8 cellular contexts compared by ENCODE assay signal in genomic region chr4:76430519-76431388, GRCh38. TPM values are rescaled to one million over a fixed set of nuclear protein-coding genes. Genes with fewer than 3 reads are reported as not detected.
DNase-seq lines count a peak whose midpoint lies in the region; ATAC-seq and TF ChIP-seq lines count a peak whose summit lies in the region.

No MANE protein-coding gene starts in this region.

- H3K79me2 ChIP-seq in DND-41 (ENCODE audit: insufficient read depth, low read length) (no peaks in the 10 kb centered on the region), parathyroid adenoma (no peaks in the 10 kb centered on the region)

- H3K4me1 ChIP-seq in DND-41 (ENCODE audit: insufficient read depth, low read length) = no peaks in the 10 kb centered on the region
- no peaks in the 10 kb centered on the region for H3K4me1 ChIP-seq in parathyroid adenoma

- H3K27me3 ChIP-seq in DND-41 (ENCODE audit: insufficient read depth, low read length, poor library complexity) = peaks cover under 1% of the 10 kb centered on the region
- H3K27me3 ChIP-seq in parathyroid adenoma (ENCODE audit: control insufficient read depth, insufficient read depth, low read length) = no peaks in the 10 kb centered on the region

- peak; percentile 64 for TF ChIP-seq CTCF in DND-41 (IDR thresholded peaks at IDR 0.05; ENCODE audit: borderline replicate concordance, extremely low read depth, low read length, poor library complexity, severe bottlenecking)
- TF ChIP-seq CTCF in epithelial cell of esophagus (IDR thresholded peaks at IDR 0.05; ENCODE audit: insufficient read depth, low read depth, low read length, missing control alignments) = peak; percentile 61
- peak; percentile 42 for TF ChIP-seq CTCF in parathyroid adenoma (IDR thresholded peaks at IDR 0.05)

- H3K27ac ChIP-seq in DND-41 (ENCODE audit: low read length) (no peak overlapping the region), parathyroid adenoma (no peak overlapping the region)

- no peaks in the 10 kb centered on the region for H3K36me3 ChIP-seq in DND-41 (ENCODE audit: insufficient read depth, low read length)
- H3K36me3 ChIP-seq in parathyroid adenoma (ENCODE audit: control insufficient read depth, insufficient read depth, low read length) = no peaks in the 10 kb centered on the region

- H4K20me1 ChIP-seq in DND-41 (ENCODE audit: insufficient read depth, low read length) = no peaks in the 10 kb centered on the region

- DNase-seq in DND-41 (peak; percentile 5), HuH-7 (ENCODE audit: low spot score) (peak; percentile 44), RPMI7951 (ENCODE audit: low read depth) (peak; percentile 57), epithelial cell of esophagus (ENCODE audit: low read depth) (peak; percentile 60)

- no peak overlapping the region for H2AFZ ChIP-seq in DND-41 (ENCODE audit: low read depth, low read length)
- no peak overlapping the region for H2AFZ ChIP-seq in parathyroid adenoma

- ATAC-seq in DND-41 (ENCODE audit: insufficient read depth, low read depth) = no peak
- ATAC-seq in esophagus mucosa = no peak
- no peak for ATAC-seq in GM21576 (IDR thresholded peaks at IDR 0.05; ENCODE audit: unreplicated experiment)
- no peak for ATAC-seq in HG03175 (IDR thresholded peaks at IDR 0.05; ENCODE audit: unreplicated experiment)

- H3K4me2 ChIP-seq in DND-41 (ENCODE audit: insufficient read depth, low read length) (no peak overlapping the region), parathyroid adenoma (ENCODE audit: low read length) (no peak overlapping the region)

- H3K4me3 ChIP-seq in DND-41 (ENCODE audit: low read depth in 1 of 2, low read length in 2 of 2) = no peak overlapping the region
- H3K4me3 ChIP-seq in epithelial cell of esophagus (ENCODE audit: low read length) = no peak overlapping the region
- no peak overlapping the region for H3K4me3 ChIP-seq in parathyroid adenoma (ENCODE audit: low read depth, low read length)

- H3K9ac ChIP-seq in DND-41 (ENCODE audit: low read depth, low read length) = no peak overlapping the region
- no peak overlapping the region for H3K9ac ChIP-seq in parathyroid adenoma

- H3K9me3 ChIP-seq in DND-41 (ENCODE audit: insufficient read depth, low read length, severe bottlenecking) (no peaks in the 10 kb centered on the region), parathyroid adenoma (ENCODE audit: control insufficient read depth, low read length) (no peaks in the 10 kb centered on the region)

RNA-seq across cellular contexts. Expression of gene SHROOM3, which starts 4.3 kb away (rescaled TPM):
- 9.6 and 10.0 TPM in 2 replicates for total RNA-seq in RPMI7951 (2014; rRNA removed; shearing (Covaris generic))
- total RNA-seq in esophagus mucosa = 20.7 TPM

RNA-seq across cellular contexts. Expression of gene CCDC158, which starts 9.8 kb away (rescaled TPM):
- not detected in 2 replicates for total RNA-seq in RPMI7951 (2014; rRNA removed; shearing (Covaris generic))
- not detected for total RNA-seq in esophagus mucosa

Comparison
In these comparisons a context has a peak if more than half of its experiments do, and no peak if none do; other contexts are left out.
1. DNase-seq: peak in every context shown above with its lines; median percentile 60 in epithelial cell of esophagus; 57 in RPMI7951; 44 in HuH-7; 5 in DND-41.